In the genomic region with DNA sequence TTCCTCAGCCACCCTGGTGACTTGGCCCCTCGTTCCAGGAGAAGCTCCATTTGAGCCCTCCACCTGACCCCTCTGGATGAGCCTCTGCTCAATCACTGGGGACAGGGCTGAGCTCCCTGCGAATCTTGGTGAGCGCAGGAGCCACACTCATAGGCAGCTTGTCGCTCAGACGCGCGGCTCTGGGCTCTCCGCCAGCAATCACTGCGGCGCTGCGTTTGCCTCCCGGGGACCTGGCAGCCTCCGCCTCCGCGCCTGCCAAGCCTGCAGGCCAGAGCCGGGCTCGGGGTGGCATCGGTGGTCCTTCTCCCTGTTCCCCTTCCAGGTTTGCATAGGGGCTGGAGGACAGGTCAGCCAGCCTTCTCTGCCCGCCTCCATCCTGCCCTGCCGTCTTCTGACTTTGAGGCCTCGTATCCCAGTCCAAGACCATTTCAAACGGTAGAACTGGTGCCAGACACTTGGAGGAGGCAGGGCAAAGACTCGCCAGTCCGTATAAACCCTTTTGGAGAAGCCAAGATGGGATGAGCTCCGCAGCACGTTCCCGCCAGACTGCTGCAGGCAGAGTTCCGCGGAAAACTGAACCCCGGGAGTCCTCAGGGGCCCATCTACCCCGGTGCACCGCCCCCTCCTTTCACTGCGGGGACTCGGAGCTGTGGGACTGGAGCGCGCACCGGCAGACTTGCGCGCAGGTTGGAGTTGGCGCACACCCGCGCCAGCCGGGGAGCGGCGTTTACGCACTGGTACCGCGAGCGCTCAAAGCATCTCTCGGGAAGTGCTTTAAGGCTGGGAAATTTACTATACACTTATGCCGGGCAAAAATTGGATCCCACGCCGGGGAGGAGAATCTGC, we compare ENCODE assay signal across 8 cellular contexts. TPM values are rescaled to one million over a fixed set of nuclear protein-coding genes. Genes with fewer than 3 reads are reported as not detected.
DNase-seq lines count a peak whose midpoint lies in the region; ATAC-seq and TF ChIP-seq lines count a peak whose summit lies in the region.

No MANE protein-coding gene starts in this region.

- H2BK15ac ChIP-seq in neuronal stem cell (ENCODE audit: low read length), result no peak overlapping the region

- WGBS in gastroesophageal sphincter (ENCODE audit: low coverage in 1 of 2), 2 donors, result 1% methylated on average over 18 of the region's 53 CpGs; no CpG with 5 or more reads in 1 of the 2 donors
- no CpG with 5 or more reads among the region's 53 CpGs for WGBS in neuronal stem cell (ENCODE audit: extremely low coverage in 2 of 2, insufficient read length in 2 of 2, insufficient replicate concordance in 1 of 2), 2 donors

- no peak overlapping the region for H3K14ac ChIP-seq in neuronal stem cell (ENCODE audit: low read length)

- no peak for TF ChIP-seq EP300 in gastroesophageal sphincter (IDR thresholded peaks at IDR 0.05)

- peak overlapping the region; percentile 67 for H2AFZ ChIP-seq in neuronal stem cell (ENCODE audit: low read length)

- peaks cover 91% of the 10 kb centered on the region for H3K27me3 ChIP-seq in WERI-Rb-1 (ENCODE audit: insufficient read depth, low read depth, severe bottlenecking)
- H3K27me3 ChIP-seq in gastroesophageal sphincter, result peaks cover 71% of the 10 kb centered on the region
- peaks cover 8 to 69% (median 42%) of the 10 kb centered on the region in 3 experiments for H3K27me3 ChIP-seq in neuronal stem cell (ENCODE audit: control insufficient read depth in 3 of 3, insufficient read depth in 3 of 3, low read depth in 1 of 3, low read length in 3 of 3)

- H3K9me3 ChIP-seq in WERI-Rb-1 (ENCODE audit: severe bottlenecking), result peaks cover 3% of the 10 kb centered on the region
- no peaks in the 10 kb centered on the region for H3K9me3 ChIP-seq in gastroesophageal sphincter
- H3K9me3 ChIP-seq in neuronal stem cell (replicated peaks in 1 of 2; ENCODE audit: control insufficient read depth in 2 of 2, insufficient read depth in 1 of 2, low read depth in 1 of 2, low read length in 2 of 2), result peaks cover 0 to 3% of the 10 kb centered on the region in 2 donors

- H3K4me2 ChIP-seq in neuronal stem cell (ENCODE audit: insufficient read depth, low read length, poor library complexity, severe bottlenecking), result peak overlapping the region; percentile 96

- no peaks in the 10 kb centered on the region for H3K79me1 ChIP-seq in neuronal stem cell (ENCODE audit: low read depth, low read length)

- H3K4me1 ChIP-seq in gastroesophageal sphincter (peaks cover 0 to 25% (median 15%) of the 10 kb centered on the region in 3 donors), neuronal stem cell (ENCODE audit: control insufficient read depth in 2 of 2, insufficient read depth in 1 of 2, low read depth in 1 of 2, low read length in 2 of 2) (peaks cover 0 to 12% of the 10 kb centered on the region in 2 donors)

- no peak overlapping the region for H3K4ac ChIP-seq in neuronal stem cell (ENCODE audit: low read length)

- H3K9ac ChIP-seq in neuronal stem cell (ENCODE audit: low read depth, low read length, poor library complexity), result peak overlapping the region; percentile 65

- peak overlapping the region; percentile 42 for H3K18ac ChIP-seq in neuronal stem cell (ENCODE audit: low read length)

- no peak overlapping the region for H4K91ac ChIP-seq in neuronal stem cell (ENCODE audit: low read depth, low read length, poor library complexity)

- H3K4me3 ChIP-seq in WERI-Rb-1 (ENCODE audit: low read depth, low read length) (peak overlapping the region; percentile 5; the same call in 1 of the 2 replicates), gastroesophageal sphincter (peak overlapping the region; percentile 4 to 40), neuronal stem cell (ENCODE audit: low read length in 2 of 2) (peak overlapping the region in 1 of 2 donors; percentile 75)

- H2AK5ac ChIP-seq in neuronal stem cell (ENCODE audit: low read depth, low read length), result no peak overlapping the region

- no peak overlapping the region for H2BK5ac ChIP-seq in neuronal stem cell (ENCODE audit: low read length)

- H3K36me3 ChIP-seq in WERI-Rb-1 (no peaks in the 10 kb centered on the region), gastroesophageal sphincter (no peaks in the 10 kb centered on the region), neuronal stem cell (replicated peaks in 1 of 2; ENCODE audit: control insufficient read depth in 2 of 2, insufficient read depth in 2 of 2, low read length in 2 of 2) (no peaks in the 10 kb centered on the region)

- TF ChIP-seq POLR2A in gastroesophageal sphincter (IDR thresholded peaks at IDR 0.05), result no peak

- DNase-seq in DMS114 treated with DMSO at 0.1 percent for 48 hours (lab: John Stamatoyannopoulos, UW; ENCODE audit: unreplicated experiment), result peak; percentile 26
- peak; percentile 14 for DNase-seq in WERI-Rb-1
- peak; percentile 27 for DNase-seq in neuronal stem cell (ENCODE audit: low spot score)
- DNase-seq in SIG-M5 (lab: John Stamatoyannopoulos, UW), result no peak
- no peak for DNase-seq in activated naive CD4-positive, alpha-beta T cell treated with Interleukin-2 at 50 U/mL for 16 hours

- no peak overlapping the region for H2BK120ac ChIP-seq in neuronal stem cell (ENCODE audit: low read depth, low read length)

- H3K23ac ChIP-seq in neuronal stem cell (ENCODE audit: low read depth, low read length, poor library complexity), result peak overlapping the region; percentile 86

- H4K8ac ChIP-seq in neuronal stem cell (ENCODE audit: low read depth, low read length), result no peak overlapping the region

- H3K27ac ChIP-seq in WERI-Rb-1 (no peak overlapping the region), gastroesophageal sphincter (peak overlapping the region in 1 of 4 donors; percentile 29), neuronal stem cell (replicated peaks; ENCODE audit: low read length) (no peak overlapping the region)

- peak; percentile 17 for ATAC-seq in HG03135 (IDR thresholded peaks at IDR 0.05; ENCODE audit: unreplicated experiment)
- peak; percentile 27 for ATAC-seq in gastroesophageal sphincter
- ATAC-seq in GM21529 (IDR thresholded peaks at IDR 0.05; ENCODE audit: unreplicated experiment), result no peak

- TF ChIP-seq CTCF in WERI-Rb-1 (IDR thresholded peaks at IDR 0.05; ENCODE audit: low read depth, low read length) (no peak), gastroesophageal sphincter (IDR thresholded peaks at IDR 0.05) (no peak)

- H2BK12ac ChIP-seq in neuronal stem cell (ENCODE audit: low read length), result no peak overlapping the region

RNA-seq across cellular contexts. Expression of a gene that starts 1.0 kb away (rescaled TPM):
- 1 to 10 TPM; 2.0 to 4.2 (median 2.9) TPM for total RNA-seq in gastroesophageal sphincter
- polyA plus RNA-seq in neuronal stem cell (2013, experiment 1 of 2), result not detected
- not detected for polyA plus RNA-seq in neuronal stem cell (2013, experiment 2 of 2)

Comparison
In these comparisons a context has a peak if more than half of its experiments do, and no peak if none do; other contexts are left out.
1. DNase-seq: peak in DMS114 treated with DMSO at 0.1 percent for 48 hours (single experiment), WERI-Rb-1 (single experiment) and neuronal stem cell (single experiment); none in SIG-M5 (single experiment) and activated naive CD4-positive, alpha-beta T cell treated with Interleukin-2 at 50 U/mL for 16 hours (single experiment).